In the genomic region with DNA sequence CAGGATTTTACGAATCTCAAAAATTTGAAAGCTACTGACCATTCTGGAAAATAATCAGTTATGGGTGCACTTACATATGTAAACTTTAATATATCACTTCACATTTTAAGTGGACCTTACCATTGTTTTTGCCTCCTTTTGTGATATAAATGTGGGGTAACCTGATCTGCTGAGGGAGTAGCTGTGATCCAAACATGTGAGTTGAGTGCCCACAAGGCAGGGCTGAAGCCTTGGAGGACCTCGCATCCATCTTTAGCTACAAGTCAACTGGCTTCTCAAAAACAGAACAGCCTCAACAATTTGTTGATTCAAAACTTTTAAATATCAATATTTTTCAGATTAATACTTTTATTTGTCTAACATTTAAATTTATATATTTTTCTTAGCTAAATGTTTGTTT, we compare ENCODE assay signal across 30 cellular contexts.
"Had no signal": no experiment of that assay in that cellular context is flagged by ENCODE, and none has a peak within 500 bp of the region (broad histone marks: within the 10 kb centered on the region; RNA-seq: fewer than 3 reads in every experiment).

No MANE protein-coding gene starts in this region.

- ATAC-seq: activated CD4-positive, alpha-beta T cell treated with anti-CD3 and anti-CD28 coated beads for 36 hours; activated CD8-positive, alpha-beta memory T cell treated with anti-CD3 and anti-CD28 coated beads, Interleukin-2, amount 10 ng/mL, durations not matched to agents 7 days and 5 days; activated CD8-positive, alpha-beta T cell treated with anti-CD3 and anti-CD28 coated beads, Interleukin-2, amount 10 ng/mL, durations not matched to agents 7 days and 5 days; activated naive CD4-positive, alpha-beta T cell treated with anti-CD3 and anti-CD28 coated beads, Interleukin-2, amount 50 U/mL, for 72 hours; gastrocnemius medialis; left colon; naive thymus-derived CD4-positive, alpha-beta T cell; pancreas; psoas muscle; upper lobe of right lung had no signal

- H3K4me1 Mint-ChIP-seq: activated CD8-positive, alpha-beta memory T cell treated with anti-CD3 and anti-CD28 coated beads, Interleukin-2, amount 10 ng/mL, durations not matched to agents 7 days and 5 days; central memory CD8-positive, alpha-beta T cell; mesothelial cell of epicardium had no signal

- DNase-seq: activated CD4-positive, alpha-beta T cell treated with anti-CD3 and anti-CD28 coated beads for 36 hours; activated CD4-positive, CD25-positive, alpha-beta regulatory T cell; activated CD8-positive, alpha-beta memory T cell treated with anti-CD3 and anti-CD28 coated beads, Interleukin-2, amount 10 ng/mL, durations not matched to agents 7 days and 5 days; activated CD8-positive, alpha-beta T cell treated with anti-CD3 and anti-CD28 coated beads, Interleukin-2, amount 10 ng/mL, durations not matched to agents 7 days and 5 days; activated naive CD4-positive, alpha-beta T cell; activated T-cell treated with anti-CD3 and anti-CD28 coated beads, Interleukin-2, amount 50 U/mL, for 48 hours; effector CD4-positive, alpha-beta T cell; gastrocnemius medialis; glutamatergic neuron; left colon; naive thymus-derived CD4-positive, alpha-beta T cell; nucleus accumbens; pancreas; psoas muscle; stimulated activated CD4-positive, alpha-beta T cell treated with anti-CD3 and anti-CD28 coated beads, Interleukin-15, amount 100 ng/mL, for 24 hours; stimulated activated CD4-positive, alpha-beta T cell treated with anti-CD3 and anti-CD28 coated beads, Interleukin-2, amount 100 ng/mL, for 24 hours; stimulated activated naive CD4-positive, alpha-beta T cell; T-helper 9 cell; tibial artery; upper lobe of right lung had no signal

- H3K9me3 Mint-ChIP-seq: activated naive CD4-positive, alpha-beta T cell treated with anti-CD3 and anti-CD28 coated beads, Interleukin-2, amount 50 U/mL, for 72 hours; central memory CD8-positive, alpha-beta T cell; dendritic cell treated with granulocyte-macrophage colony-stimulating factor and Interleukin-4, amounts not matched to agents 40 ng/mL and 50 ng/mL, for 4 days; mesothelial cell of epicardium; T-helper 1 cell treated with Interleukin-12 subunit alpha and Interleukin-12 subunit beta and Interleukin-4 antibody, amounts not matched to agents 30 μg/mL and 1 μg/mL, for 36 hours had no signal

- H3K9me3 ChIP-seq: breast epithelium, gastrocnemius medialis, pancreas, psoas muscle, right atrium auricular region, suprapubic skin, tibial artery, upper lobe of right lung had no signal

- H3K36me3 ChIP-seq: breast epithelium, gastrocnemius medialis, pancreas, right atrium auricular region, suprapubic skin, tibial artery, upper lobe of right lung had no signal

- H3K27ac ChIP-seq: breast epithelium, epithelial cell of prostate, gastrocnemius medialis, pancreas, psoas muscle, right atrium auricular region, suprapubic skin, tibial artery, upper lobe of right lung had no signal

- H3K27me3 ChIP-seq: breast epithelium, gastrocnemius medialis, pancreas, right atrium auricular region, suprapubic skin, tibial artery, upper lobe of right lung had no signal

- H3K27me3 Mint-ChIP-seq: activated CD4-positive, alpha-beta T cell treated with anti-CD3 and anti-CD28 coated beads for 36 hours; activated CD8-positive, alpha-beta memory T cell treated with anti-CD3 and anti-CD28 coated beads, Interleukin-2, amount 10 ng/mL, durations not matched to agents 7 days and 5 days; central memory CD8-positive, alpha-beta T cell; dendritic cell treated with granulocyte-macrophage colony-stimulating factor and Interleukin-4, amounts not matched to agents 40 ng/mL and 50 ng/mL, for 4 days; naive thymus-derived CD4-positive, alpha-beta T cell had no signal

- H3K4me1 ChIP-seq: breast epithelium, pancreas, right atrium auricular region, upper lobe of right lung had no signal

- FAIRE-seq: keratinocyte had no signal

- H3K27ac Mint-ChIP-seq: activated CD4-positive, alpha-beta T cell treated with anti-CD3 and anti-CD28 coated beads for 36 hours; activated CD8-positive, alpha-beta memory T cell treated with anti-CD3 and anti-CD28 coated beads, Interleukin-2, amount 10 ng/mL, durations not matched to agents 7 days and 5 days; activated CD8-positive, alpha-beta T cell treated with anti-CD3 and anti-CD28 coated beads, Interleukin-2, amount 10 ng/mL, durations not matched to agents 7 days and 5 days; activated naive CD4-positive, alpha-beta T cell treated with anti-CD3 and anti-CD28 coated beads, Interleukin-2, amount 50 U/mL, for 72 hours; dendritic cell treated with granulocyte-macrophage colony-stimulating factor and Interleukin-4, amounts not matched to agents 40 ng/mL and 50 ng/mL, for 4 days; mesothelial cell of epicardium; T-helper 1 cell treated with Interleukin-12 subunit alpha and Interleukin-12 subunit beta and Interleukin-4 antibody, amounts not matched to agents 30 μg/mL and 1 μg/mL, for 36 hours had no signal

- H3K4me3 Mint-ChIP-seq: activated CD4-positive, alpha-beta T cell treated with anti-CD3 and anti-CD28 coated beads for 36 hours; activated CD8-positive, alpha-beta memory T cell treated with anti-CD3 and anti-CD28 coated beads, Interleukin-2, amount 10 ng/mL, durations not matched to agents 7 days and 5 days; activated CD8-positive, alpha-beta T cell treated with anti-CD3 and anti-CD28 coated beads, Interleukin-2, amount 10 ng/mL, durations not matched to agents 7 days and 5 days; central memory CD8-positive, alpha-beta T cell; dendritic cell treated with granulocyte-macrophage colony-stimulating factor and Interleukin-4, amounts not matched to agents 40 ng/mL and 50 ng/mL, for 4 days; mesothelial cell of epicardium; naive thymus-derived CD4-positive, alpha-beta T cell; T-helper 1 cell treated with Interleukin-12 subunit alpha and Interleukin-12 subunit beta and Interleukin-4 antibody, amounts not matched to agents 30 μg/mL and 1 μg/mL, for 36 hours had no signal

- H3K4me3 ChIP-seq: breast epithelium, gastrocnemius medialis, pancreas, psoas muscle, right atrium auricular region, suprapubic skin, tibial artery, upper lobe of right lung had no signal

- H3K36me3 Mint-ChIP-seq: activated CD8-positive, alpha-beta memory T cell treated with anti-CD3 and anti-CD28 coated beads, Interleukin-2, amount 10 ng/mL, durations not matched to agents 7 days and 5 days; mesothelial cell of epicardium had no signal
